6 cellular contexts compared by ENCODE assay signal in genomic region chr3:62032738-62033137, GRCh38.
"Had no signal": no experiment of that assay in that cellular context is flagged by ENCODE, and none has a peak within 500 bp of the region (broad histone marks: within the 10 kb centered on the region; RNA-seq: fewer than 3 reads in every experiment).

No MANE protein-coding gene starts in this region.

- H3K4me2 ChIP-seq: GM23338 had no signal

- DNase-seq: H9, HCEC 1CT had no signal

- H3K27ac Mint-ChIP-seq: GM23338, H9, IgD-negative memory B cell had no signal

- H3K9me3 Mint-ChIP-seq: GM23338, H9 had no signal

- H2AFZ ChIP-seq: GM23338 had no signal

- H3K27ac ChIP-seq: HL-60 had no signal

- H3K4me3 Mint-ChIP-seq: GM23338, H9, IgD-negative memory B cell had no signal

- H3K4me1 Mint-ChIP-seq: IgD-negative memory B cell had no signal

- ATAC-seq: GM23338, HepG2 had no signal

- H3K4me3 ChIP-seq: GM23338 had no signal

- H3K36me3 Mint-ChIP-seq: IgD-negative memory B cell had no signal
